In genomic region chr11:115222863-115223530, GRCh38 we compare ENCODE assay signal across 10 cellular contexts.
DNase-seq lines count a peak whose midpoint lies in the region; ATAC-seq, FAIRE-seq and TF ChIP-seq lines count a peak whose summit lies in the region.
"Had no signal": no experiment of that assay in that cellular context is flagged by ENCODE, and none has a peak within 500 bp of the region (broad histone marks: within the 10 kb centered on the region; RNA-seq: fewer than 3 reads in every experiment).

No MANE protein-coding gene starts in this region.

- H3K79me1 ChIP-seq in trophoblast cell (ENCODE audit: low read length), result no peaks in the 10 kb centered on the region

- ATAC-seq in GM18520 (IDR thresholded peaks at IDR 0.05; ENCODE audit: unreplicated experiment) (peak; percentile 21), GM21825 (IDR thresholded peaks at IDR 0.05; ENCODE audit: unreplicated experiment) (peak; percentile 32), HG03571 (IDR thresholded peaks at IDR 0.05; ENCODE audit: unreplicated experiment) (peak; percentile 33)

- H4K12ac ChIP-seq in trophoblast cell (ENCODE audit: low read depth, low read length), result no peak overlapping the region

- H3K4me2 ChIP-seq in keratinocyte (ENCODE audit: control insufficient read depth, extremely low read depth, insufficient read depth, low read depth, low read length), result peak overlapping the region; percentile 72
- H3K4me2 ChIP-seq in trophoblast cell (ENCODE audit: low read length), result no peak overlapping the region

- FAIRE-seq in keratinocyte (lab: Jason Lieb, UNC) (no peak), GM12892 (lab: Jason Lieb, UNC) (no peak)

- no peak overlapping the region for H4K91ac ChIP-seq in trophoblast cell (ENCODE audit: low read depth, low read length)

- no CpG with 5 or more reads among the region's 5 CpGs for WGBS in trophoblast cell (ENCODE audit: extremely low coverage, insufficient coverage, insufficient read length)

- dilution Hi-C loops in keratinocyte (cut with MboI; ENCODE audit: extremely low pct_ligation_motif_present, low sequenced_read_pairs), result no loop called here

- H2BK12ac ChIP-seq in trophoblast cell (ENCODE audit: low read length), result no peak overlapping the region

- H3K23ac ChIP-seq in trophoblast cell (ENCODE audit: low read length), result no peak overlapping the region

- H4K20me1 ChIP-seq in keratinocyte (ENCODE audit: control insufficient read depth, extremely low read depth, insufficient read depth, low read length), result no peaks in the 10 kb centered on the region

- H3K27me3 ChIP-seq in keratinocyte (ENCODE audit: control insufficient read depth, extremely low read depth, insufficient read depth, low read length), result no peaks in the 10 kb centered on the region
- H3K27me3 ChIP-seq in trophoblast cell (ENCODE audit: insufficient read depth, low read length), result no peaks in the 10 kb centered on the region
- H3K27me3 ChIP-seq: esophagus muscularis mucosa, neutrophil had no signal

- H4K8ac ChIP-seq in trophoblast cell (ENCODE audit: low read depth, low read length), result no peak overlapping the region

- H3K27ac ChIP-seq in keratinocyte (ENCODE audit: control insufficient read depth, insufficient read depth, low read length) (peak overlapping the region; percentile 85), trophoblast cell (ENCODE audit: low read depth, low read length) (no peak overlapping the region)
- H3K27ac ChIP-seq: esophagus muscularis mucosa, neutrophil had no signal

- H3K9me3 ChIP-seq in keratinocyte (ENCODE audit: control insufficient read depth, low read depth, low read length) (no peaks in the 10 kb centered on the region), trophoblast cell (ENCODE audit: insufficient read depth, low read depth, low read length) (no peaks in the 10 kb centered on the region)
- H3K9me3 ChIP-seq: esophagus muscularis mucosa, neutrophil had no signal

- no peak for TF ChIP-seq POLR2A in GM12892 (IDR thresholded peaks at IDR 0.05; ENCODE audit: low read depth, low read length)

- no peak overlapping the region for H3K18ac ChIP-seq in trophoblast cell (ENCODE audit: low read length)

- no peak overlapping the region for H2BK120ac ChIP-seq in trophoblast cell (ENCODE audit: insufficient read depth, low read length, poor library complexity)

- no peak overlapping the region for H3K14ac ChIP-seq in trophoblast cell (ENCODE audit: low read length)

- no peak for TF ChIP-seq CTCF in keratinocyte (optimal IDR thresholded peaks at IDR 0.05 in 1 of 3, IDR thresholded peaks at IDR 0.05 in 1 of 3, conservative IDR thresholded peaks at IDR 0.05 in 1 of 3; ENCODE audit: extremely low read depth in 1 of 3, insufficient read depth in 2 of 3, low read length in 3 of 3)

- no peak overlapping the region for H2AFZ ChIP-seq in keratinocyte (ENCODE audit: control insufficient read depth, low read length)
- no peak overlapping the region for H2AFZ ChIP-seq in trophoblast cell (ENCODE audit: insufficient read depth, low read length, poor library complexity)

- peaks cover 20% of the 10 kb centered on the region for H3K4me1 ChIP-seq in keratinocyte (ENCODE audit: control insufficient read depth, extremely low read depth, insufficient read depth, low read length)
- H3K4me1 ChIP-seq in trophoblast cell (ENCODE audit: control insufficient read depth in 1 of 2, insufficient read depth in 2 of 2, low read length in 2 of 2), result no peaks in the 10 kb centered on the region

- no peak for DNase-seq in keratinocyte (ENCODE audit: low read depth, low spot score)
- no peak for DNase-seq in NCI-H2081 (lab: John Stamatoyannopoulos, UW)
- no peak for DNase-seq in GM12892 (ENCODE audit: insufficient read length)
- no peak for DNase-seq in trophoblast cell
- no peak for DNase-seq in NCI-H1930 (lab: John Stamatoyannopoulos, UW)

- H3K79me2 ChIP-seq in keratinocyte (ENCODE audit: control insufficient read depth, insufficient read depth, low read length) (no peaks in the 10 kb centered on the region), trophoblast cell (ENCODE audit: control insufficient read depth, insufficient read depth, low read length, poor library complexity) (no peaks in the 10 kb centered on the region)

- no peak overlapping the region for H3K4ac ChIP-seq in trophoblast cell (ENCODE audit: low read depth, low read length)

- no peaks in the 10 kb centered on the region for H3K9me1 ChIP-seq in keratinocyte (ENCODE audit: control insufficient read depth, extremely low read depth, insufficient read depth, low read length)

- no peaks in the 10 kb centered on the region for H3K36me3 ChIP-seq in keratinocyte (ENCODE audit: control insufficient read depth in 2 of 2, extremely low read depth in 1 of 2, insufficient read depth in 2 of 2, low read length in 2 of 2)
- H3K36me3 ChIP-seq in trophoblast cell (ENCODE audit: control insufficient read depth in 1 of 2, insufficient read depth in 2 of 2, low read length in 2 of 2), result no peaks in the 10 kb centered on the region
- H3K36me3 ChIP-seq: neutrophil had no signal

- H3K4me3 ChIP-seq in keratinocyte (ENCODE audit: control insufficient read depth in 2 of 3, extremely low read depth in 1 of 3, insufficient read depth in 2 of 3, low read depth in 1 of 3, low read length in 3 of 3), result no peak overlapping the region
- no peak overlapping the region for H3K4me3 ChIP-seq in trophoblast cell (ENCODE audit: low read depth, low read length)
- H3K4me3 ChIP-seq: esophagus muscularis mucosa had no signal

- H2BK5ac ChIP-seq in trophoblast cell (ENCODE audit: low read depth, low read length, poor library complexity), result no peak overlapping the region

- no peak overlapping the region for H2AK5ac ChIP-seq in trophoblast cell (ENCODE audit: low read length)

- H3K9ac ChIP-seq in keratinocyte (ENCODE audit: control insufficient read depth, extremely low read depth, insufficient read depth, low read length), result peak overlapping the region; percentile 31
- H3K9ac ChIP-seq in trophoblast cell (ENCODE audit: low read length), result no peak overlapping the region
